Comparison of ENCODE assay signal across 8 cellular contexts in genomic region chr14:99272669-99273024, GRCh38. TPM values are rescaled to one million over a fixed set of nuclear protein-coding genes. Genes with fewer than 3 reads are reported as not detected.
DNase-seq lines count a peak whose midpoint lies in the region; ATAC-seq and TF ChIP-seq lines count a peak whose summit lies in the region.

No MANE protein-coding gene starts in this region.

- no peaks in the 10 kb centered on the region for H4K20me1 ChIP-seq in MM.1S (ENCODE audit: insufficient read depth, low read length)

- intact Hi-C loops in dorsolateral prefrontal cortex (cut with DNase I), result no loop called here

- H3K27me3 ChIP-seq in MM.1S (replicated peaks; ENCODE audit: insufficient read depth, low read length), result no peaks in the 10 kb centered on the region
- peaks cover 0 to 82% (median 61%) of the 10 kb centered on the region in 45 donors for H3K27me3 ChIP-seq in dorsolateral prefrontal cortex

- H3K36me3 Mint-ChIP-seq in neural crest cell (ENCODE audit: low read depth), result no peaks in the 10 kb centered on the region

- H3K4me1 ChIP-seq in MM.1S (ENCODE audit: low read length), result no peaks in the 10 kb centered on the region

- H3K4me3 ChIP-seq in MM.1S (ENCODE audit: low read length) (peak overlapping the region; percentile 55), dorsolateral prefrontal cortex (peak overlapping the region in 57 of 59 donors; percentile 10 to 72 (median 55))

- H3K4me2 ChIP-seq in MM.1S (ENCODE audit: low read depth, low read length), result peak overlapping the region; percentile 82

- H3K27ac ChIP-seq in MM.1S (ENCODE audit: low read length), result no peak overlapping the region
- peak overlapping the region in 6 of 59 donors; percentile 4 to 64 (median 30) for H3K27ac ChIP-seq in dorsolateral prefrontal cortex

- ATAC-seq in HG03442 (IDR thresholded peaks at IDR 0.05; ENCODE audit: unreplicated experiment), result no peak

- peaks cover 42% of the 10 kb centered on the region for H3K4me1 Mint-ChIP-seq in neural crest cell

- H3K9me3 ChIP-seq in MM.1S (replicated peaks; ENCODE audit: insufficient read depth, low read length), result no peaks in the 10 kb centered on the region

- H3F3A ChIP-seq in MM.1S (ENCODE audit: insufficient read depth, low read length), result no peaks in the 10 kb centered on the region

- H3K4me3 Mint-ChIP-seq in neural crest cell, result peak overlapping the region; percentile 86

- H3K9me2 ChIP-seq in MM.1S (replicated peaks; ENCODE audit: insufficient read depth, low read length), result no peaks in the 10 kb centered on the region

- H2AFZ ChIP-seq in MM.1S (ENCODE audit: low read length), result no peak overlapping the region

- H3K9ac ChIP-seq in MM.1S (ENCODE audit: low read length), result peak overlapping the region; percentile 28; the same call in 1 of the 2 replicates

- H3K9me3 Mint-ChIP-seq in neural crest cell, result no peaks in the 10 kb centered on the region

- H3K36me3 ChIP-seq in MM.1S (replicated peaks; ENCODE audit: insufficient read depth, low read length), result no peaks in the 10 kb centered on the region

- no peak overlapping the region for H3K27ac Mint-ChIP-seq in neural crest cell (ENCODE audit: unreplicated experiment)

- DNase-seq in DMS 273 treated with DMSO at 0.1 percent for 48 hours (lab: John Stamatoyannopoulos, UW) (peak; percentile 74), MM.1S (no peak), dorsolateral prefrontal cortex (no peak), neural crest cell (ENCODE audit: low read depth, low spot score) (no peak), NCI-H2196 treated with DMSO at 0.1 percent for 48 hours (lab: John Stamatoyannopoulos, UW; ENCODE audit: unreplicated experiment) (no peak), dermis blood vessel endothelial cell (no peak), SKM-1 treated with dmso at 0.1 percent for 144 hours (lab: John Stamatoyannopoulos, UW; ENCODE audit: unreplicated experiment) (no peak)

- H3K79me2 ChIP-seq in MM.1S (ENCODE audit: low read length), result no peaks in the 10 kb centered on the region

- TF ChIP-seq CTCF in MM.1S (IDR thresholded peaks at IDR 0.05; ENCODE audit: low read length), result no peak
- TF ChIP-seq CTCF in dorsolateral prefrontal cortex (IDR thresholded peaks at IDR 0.05 in 54 of 56, conservative IDR thresholded peaks at IDR 0.05 in 2 of 56; ENCODE audit: low read depth in 1 of 56, partially characterized antibody in 56 of 56), result no peak
- no peak for TF ChIP-seq CTCF in neural crest cell (conservative IDR thresholded peaks at IDR 0.05)

- peaks cover 88% of the 10 kb centered on the region for H3K27me3 Mint-ChIP-seq in neural crest cell (ENCODE audit: low read depth)

RNA-seq across cellular contexts. Expression of gene BCL11B, which starts 0.7 kb away (rescaled TPM):
- 10 to 100 TPM in 75 of 120 experiments, 1 to 10 TPM in 45; 3.3 to 16.0 (median 10.5) TPM for total RNA-seq in dorsolateral prefrontal cortex
- 0.28 and 0.32 TPM in 2 replicates for total RNA-seq in neural crest cell
- total RNA-seq in dermis blood vessel endothelial cell, result under 0.01 and 0.05 TPM in 2 replicates
